12 cellular contexts compared by ENCODE assay signal in genomic region chr6:74606488-74607135, GRCh38.
DNase-seq lines count a peak whose midpoint lies in the region; ATAC-seq, FAIRE-seq and TF ChIP-seq lines count a peak whose summit lies in the region.
"Had no signal": no experiment of that assay in that cellular context is flagged by ENCODE, and none has a peak within 500 bp of the region (broad histone marks: within the 10 kb centered on the region; RNA-seq: fewer than 3 reads in every experiment).

No MANE protein-coding gene starts in this region.

- H3K4me3 ChIP-seq in HFF-Myc (replicated peaks; ENCODE audit: low read depth, low read length), result no peak overlapping the region
- H3K4me3 ChIP-seq in adipocyte (ENCODE audit: low read length), result peak overlapping the region; percentile 49
- H3K4me3 ChIP-seq in heart right ventricle, result no peak overlapping the region
- H3K4me3 ChIP-seq in smooth muscle cell, result no peak overlapping the region
- H3K4me3 ChIP-seq in vagina, result no peak overlapping the region
- H3K4me3 ChIP-seq: prostate gland had no signal

- FAIRE-seq in D721Med (lab: Jason Lieb, UNC), result no peak

- ATAC-seq in heart right ventricle (peak in 7 of 8 donors; percentile 51 to 96 (median 81)), HG03432 (IDR thresholded peaks at IDR 0.05; ENCODE audit: unreplicated experiment) (no peak)

- H3K4me1 ChIP-seq in adipocyte (ENCODE audit: control insufficient read depth, insufficient read depth, low read length), result peaks cover 63% of the 10 kb centered on the region
- peaks cover 0 to 19% (median 0%) of the 10 kb centered on the region in 9 donors for H3K4me1 ChIP-seq in heart right ventricle
- H3K4me1 ChIP-seq in smooth muscle cell (ENCODE audit: low read depth), result peaks cover 11% of the 10 kb centered on the region
- no peaks in the 10 kb centered on the region for H3K4me1 ChIP-seq in vagina
- H3K4me1 ChIP-seq: prostate gland had no signal

- TF ChIP-seq POLR2A in erythroblast (IDR thresholded peaks at IDR 0.05; ENCODE audit: low read length) (no peak), vagina (IDR thresholded peaks at IDR 0.05) (no peak)

- peak; percentile 76 for DNase-seq in HFF-Myc (ENCODE audit: extremely low read depth, low read depth)
- DNase-seq in adipocyte (ENCODE audit: low read depth), result peak; percentile 95
- no peak for DNase-seq in heart right ventricle
- DNase-seq in smooth muscle cell (lab: John Stamatoyannopoulos, UW; ENCODE audit: unreplicated experiment), result no peak
- no peak for DNase-seq in erythroblast (lab: John Stamatoyannopoulos, UW)
- DNase-seq in vagina (ENCODE audit: extremely low spot score in 2 of 2), result no peak
- no peak for DNase-seq in D721Med (ENCODE audit: insufficient read length, low spot score)
- DNase-seq: activated naive CD4-positive, alpha-beta T cell; NCI-H2171 treated with DMSO at 0.1 percent for 48 hours; T-helper 9 cell had no signal

- H3K27me3 ChIP-seq in adipocyte (replicated peaks; ENCODE audit: control insufficient read depth, insufficient read depth, low read length) (no peaks in the 10 kb centered on the region), heart right ventricle (no peaks in the 10 kb centered on the region), smooth muscle cell (ENCODE audit: low read depth) (no peaks in the 10 kb centered on the region), vagina (no peaks in the 10 kb centered on the region)

- intact Hi-C loops in heart right ventricle (cut with DNase I) (no loop called here), vagina (cut with DNase I) (loop anchor here (10.0 kb wide), 1 partner anchor 598 kb away; the partner anchor contains the start of gene COL12A1)

- H3K79me2 ChIP-seq in smooth muscle cell (ENCODE audit: low read depth), result no peaks in the 10 kb centered on the region

- TF ChIP-seq CTCF in HFF-Myc (IDR thresholded peaks at IDR 0.05; ENCODE audit: low read depth, low read length, missing control alignments) (no peak), heart right ventricle (IDR thresholded peaks at IDR 0.05) (no peak), smooth muscle cell (IDR thresholded peaks at IDR 0.05; ENCODE audit: borderline replicate concordance, insufficient read depth, poor library complexity, severe bottlenecking) (no peak), vagina (IDR thresholded peaks at IDR 0.05) (no peak), D721Med (IDR thresholded peaks at IDR 0.05; ENCODE audit: insufficient read depth, missing control alignments) (no peak)

- H4K20me1 ChIP-seq in smooth muscle cell (ENCODE audit: low read depth), result no peaks in the 10 kb centered on the region

- H3F3A ChIP-seq in smooth muscle cell (ENCODE audit: low read depth), result no peaks in the 10 kb centered on the region

- H3K27ac ChIP-seq in heart right ventricle (peak overlapping the region in 5 of 10 donors; percentile 41 to 70 (median 54)), smooth muscle cell (ENCODE audit: low read depth) (peak overlapping the region; percentile 68), vagina (no peak overlapping the region)
- H3K27ac ChIP-seq: prostate gland had no signal

- H3K9me3 ChIP-seq in adipocyte (ENCODE audit: control insufficient read depth, low read length) (no peaks in the 10 kb centered on the region), heart right ventricle (no peaks in the 10 kb centered on the region), smooth muscle cell (replicated peaks; ENCODE audit: low read depth) (no peaks in the 10 kb centered on the region), vagina (no peaks in the 10 kb centered on the region)
- H3K9me3 ChIP-seq: prostate gland had no signal

- peak overlapping the region; percentile 42 for H3K4me2 ChIP-seq in smooth muscle cell

- H3K9ac ChIP-seq in adipocyte (ENCODE audit: low read length) (peak overlapping the region; percentile 55), smooth muscle cell (ENCODE audit: low read depth) (no peak overlapping the region)

- H2AFZ ChIP-seq in smooth muscle cell (ENCODE audit: low read depth), result no peak overlapping the region

- WGBS in heart right ventricle, 2 donors, result 66 to 83% methylated on average over 3 of the region's 3 CpGs
- WGBS in smooth muscle cell (ENCODE audit: low lambda C conversion rate), result 17% methylated on average over 3 of the region's 3 CpGs

- H3K36me3 ChIP-seq in adipocyte (ENCODE audit: control insufficient read depth, insufficient read depth, low read length, severe bottlenecking) (no peaks in the 10 kb centered on the region), heart right ventricle (no peaks in the 10 kb centered on the region), smooth muscle cell (ENCODE audit: low read depth) (no peaks in the 10 kb centered on the region), vagina (no peaks in the 10 kb centered on the region)
- H3K36me3 ChIP-seq: prostate gland had no signal

Comparison
In these comparisons a context has a peak if more than half of its experiments do, and no peak if none do; other contexts are left out.
1. DNase-seq: peak in HFF-Myc (single experiment) and adipocyte (single experiment); none in heart right ventricle (0 of 2), smooth muscle cell (single experiment), erythroblast (0 of 2), vagina (0 of 2) and D721Med (single experiment).